ENCODE assay signal across 2 cellular contexts in genomic region chr10:77634939-77635338, GRCh38.
TF ChIP-seq lines count a peak whose summit lies in the region.

No MANE protein-coding gene starts in this region.

TF ChIP-seq in GM23338, 12 proteins besides CTCF, POLR2A, EP300 and RAD21:
- TF ChIP-seq STAT1 (IDR thresholded peaks at IDR 0.05; ENCODE audit: unreplicated experiment) = no peak
- TF ChIP-seq NANOG (IDR thresholded peaks at IDR 0.05; ENCODE audit: borderline replicate concordance) = no peak
- no peak for TF ChIP-seq REST (IDR thresholded peaks at IDR 0.05; ENCODE audit: unreplicated experiment)
- no peak for TF ChIP-seq ZNF462 (CRISPR knock-in tag; IDR thresholded peaks at IDR 0.05)
- TF ChIP-seq ZNF331 (CRISPR knock-in tag; IDR thresholded peaks at IDR 0.05; ENCODE audit: low read depth) = no peak

TF ChIP-seq in HepG2, 621 proteins besides CTCF, POLR2A, EP300 and RAD21:
- TF ChIP-seq ZNF20 (CRISPR knock-in tag; IDR thresholded peaks at IDR 0.05) (no peak), ARID5B (CRISPR knock-in tag; IDR thresholded peaks at IDR 0.05) (no peak), MAFF (IDR thresholded peaks at IDR 0.05; ENCODE audit: low read depth, low read length) (peak; percentile 42), MAFK (conservative IDR thresholded peaks at IDR 0.05 in 1 of 2, IDR thresholded peaks at IDR 0.05 in 1 of 2; ENCODE audit: low read length in 2 of 2) (peak; percentile 35 to 45; a peak in 3 of 4 replicates)
